In genomic region chr17:77475012-77475976, GRCh38 we compare ENCODE assay signal across 8 cellular contexts.
DNase-seq lines count a peak whose midpoint lies in the region; ATAC-seq and TF ChIP-seq lines count a peak whose summit lies in the region.

No MANE protein-coding gene starts in this region.

- in situ Hi-C loops in transverse colon (cut with MboI; ENCODE audit: low pct_ligation_motif_present in 1 of 4, low pct_unique_long_range_greater_than_20kb in 1 of 4, low sequenced_read_pairs in 3 of 4) = loop anchor here in 1 of 4 donors (25.0 kb wide), 1 partner anchor 138 kb away; no protein-coding TSS in a partner anchor

- peaks cover 22% of the 10 kb centered on the region for H3K36me3 Mint-ChIP-seq in activated naive CD8-positive, alpha-beta T cell treated with anti-CD3 and anti-CD28 coated beads, Interleukin-2, amount 50 U/mL, for 24 hours (ENCODE audit: low read depth)

- TF ChIP-seq POLR2A in transverse colon (IDR thresholded peaks at IDR 0.05) = no peak

- intact Hi-C loops in transverse colon (cut with DNase I; ENCODE audit: low total_unique reads) = loop anchor here (5.0 kb wide), 2 partner anchors 103 to 153 kb away; no protein-coding TSS in a partner anchor

- no peaks in the 10 kb centered on the region for H3K9me3 ChIP-seq in SJSA1 (replicated peaks)
- no peaks in the 10 kb centered on the region for H3K9me3 ChIP-seq in mesodermal cell (ENCODE audit: control insufficient read depth, low read length)
- no peaks in the 10 kb centered on the region for H3K9me3 ChIP-seq in transverse colon

- H3K4me3 ChIP-seq in SJSA1 = no peak overlapping the region
- no peak overlapping the region for H3K4me3 ChIP-seq in mesodermal cell (ENCODE audit: extremely low read depth, insufficient read depth, low read length, poor library complexity, severe bottlenecking)
- no peak overlapping the region for H3K4me3 ChIP-seq in transverse colon

- H3K4me3 Mint-ChIP-seq in activated naive CD8-positive, alpha-beta T cell treated with anti-CD3 and anti-CD28 coated beads, Interleukin-2, amount 50 U/mL, for 24 hours = peak overlapping the region; percentile 59

- H3K27me3 ChIP-seq in SJSA1 (replicated peaks) (no peaks in the 10 kb centered on the region), transverse colon (no peaks in the 10 kb centered on the region)

- WGBS in mesodermal cell (ENCODE audit: insufficient coverage in 2 of 2), 2 experiments = 82 to 87% methylated on average over 18 to 20 of the region's 27 CpGs
- 62 to 81% methylated on average over 3 to 27 of the region's 27 CpGs for WGBS in transverse colon (ENCODE audit: low coverage in 1 of 2), 2 donors

- TF ChIP-seq EP300 in transverse colon (IDR thresholded peaks at IDR 0.05; ENCODE audit: low read depth) = no peak

- H3K27me3 Mint-ChIP-seq in activated naive CD8-positive, alpha-beta T cell treated with anti-CD3 and anti-CD28 coated beads, Interleukin-2, amount 50 U/mL, for 24 hours = no peaks in the 10 kb centered on the region

- H3K27ac ChIP-seq in SJSA1 = no peak overlapping the region
- peak overlapping the region; percentile 59 for H3K27ac ChIP-seq in mesodermal cell (ENCODE audit: low read depth, low read length, severe bottlenecking)
- peak overlapping the region; percentile 69 to 87 (median 81) for H3K27ac ChIP-seq in transverse colon

- no peak for TF ChIP-seq CTCF in transverse colon (IDR thresholded peaks at IDR 0.05)

- DNase-seq in ELR (ENCODE audit: low read depth) (peak; percentile 90), SJSA1 (ENCODE audit: low read depth in 1 of 2, low spot score in 2 of 2) (peak; percentile 79 to 87), transverse colon (no peak), amygdala (lab: John Stamatoyannopoulos, UW) (no peak)
- DNase-seq in activated naive CD8-positive, alpha-beta T cell treated with anti-CD3 and anti-CD28 coated beads, Interleukin-2, amount 50 U/mL, for 24 hours = peak; percentile 80

- H3K27ac Mint-ChIP-seq in activated naive CD8-positive, alpha-beta T cell treated with anti-CD3 and anti-CD28 coated beads, Interleukin-2, amount 50 U/mL, for 24 hours = peak overlapping the region; percentile 91

- H3K36me3 ChIP-seq in SJSA1 (peaks cover 2% of the 10 kb centered on the region), mesodermal cell (ENCODE audit: control insufficient read depth, insufficient read depth, low read length) (peaks cover 26% of the 10 kb centered on the region), transverse colon (no peaks in the 10 kb centered on the region)

- H3K4me1 ChIP-seq in SJSA1 (replicated peaks) (peaks cover 100% of the 10 kb centered on the region), mesodermal cell (ENCODE audit: control insufficient read depth, insufficient read depth, low read length, poor library complexity, severe bottlenecking) (peaks cover 92% of the 10 kb centered on the region), transverse colon (peaks cover 77 to 97% (median 86%) of the 10 kb centered on the region in 4 donors)

- peaks cover 3% of the 10 kb centered on the region for H3K9me3 Mint-ChIP-seq in activated naive CD8-positive, alpha-beta T cell treated with anti-CD3 and anti-CD28 coated beads, Interleukin-2, amount 50 U/mL, for 24 hours

- ATAC-seq in activated naive CD8-positive, alpha-beta T cell treated with anti-CD3 and anti-CD28 coated beads, Interleukin-2, amount 50 U/mL, for 24 hours = peak; percentile 74
- ATAC-seq in HG03457 (IDR thresholded peaks at IDR 0.05; ENCODE audit: unreplicated experiment) (no peak), GM18867 (IDR thresholded peaks at IDR 0.05; ENCODE audit: unreplicated experiment) (no peak)

- peaks cover 95% of the 10 kb centered on the region for H3K4me1 Mint-ChIP-seq in activated naive CD8-positive, alpha-beta T cell treated with anti-CD3 and anti-CD28 coated beads, Interleukin-2, amount 50 U/mL, for 24 hours

Comparison
In these comparisons a context has a peak if more than half of its experiments do, and no peak if none do; other contexts are left out.
1. DNase-seq: peak in ELR (single experiment), SJSA1 (2 of 2) and activated naive CD8-positive, alpha-beta T cell treated with anti-CD3 and anti-CD28 coated beads, Interleukin-2, amount 50 U/mL, for 24 hours (single experiment); none in transverse colon (single experiment) and amygdala (0 of 56).